27 cellular contexts compared by ENCODE assay signal in genomic region chr11:16992846-16993245, GRCh38.
"Had no signal": no experiment of that assay in that cellular context is flagged by ENCODE, and none has a peak within 500 bp of the region (broad histone marks: within the 10 kb centered on the region; RNA-seq: fewer than 3 reads in every experiment).

No MANE protein-coding gene starts in this region.

- H3K4me3 Mint-ChIP-seq: activated CD4-positive, alpha-beta memory T cell treated with anti-CD3 and anti-CD28 coated beads for 36 hours; activated CD4-positive, alpha-beta T cell treated with anti-CD3 and anti-CD28 coated beads, Interleukin-2, amount 10 ng/mL, durations not matched to agents 24 days and 14 days; activated naive CD4-positive, alpha-beta T cell treated with anti-CD3 and anti-CD28 coated beads for 36 hours; activated naive CD8-positive, alpha-beta T cell treated with anti-CD3 and anti-CD28 coated beads for 36 hours; activated T-helper 1 cell treated with anti-CD3 and anti-CD28 coated beads, Interleukin-12 subunit alpha, Interleukin-12 subunit beta, Interleukin-2, Interleukin-4 antibody, amounts not matched to agents 30 ng/mL and 10 ng/mL and 1 ng/mL, durations not matched to agents 14 hours and 24 hours and 36 hours had no signal

- H3K9me3 ChIP-seq: adrenal gland, heart right ventricle, mucosa of descending colon, ovary, psoas muscle, spleen, vagina had no signal

- H3K27me3 ChIP-seq: adrenal gland, brain microvascular endothelial cell, heart right ventricle, ovary, spleen, vagina had no signal

- H3K36me3 Mint-ChIP-seq: activated CD4-positive, alpha-beta memory T cell treated with anti-CD3 and anti-CD28 coated beads for 36 hours; activated naive CD8-positive, alpha-beta T cell treated with anti-CD3 and anti-CD28 coated beads for 36 hours had no signal

- DNase-seq: activated CD4-positive, alpha-beta memory T cell treated with anti-CD3 and anti-CD28 coated beads for 36 hours; activated CD4-positive, alpha-beta T cell treated with anti-CD3 and anti-CD28 coated beads, Interleukin-2, amount 10 ng/mL, durations not matched to agents 24 days and 14 days; activated CD8-positive, alpha-beta memory T cell treated with anti-CD3 and anti-CD28 coated beads, Interleukin-2, amount 50 U/mL, for 4 hours; activated effector memory CD4-positive, alpha-beta T cell treated with anti-CD3 and anti-CD28 coated beads, Interleukin-2, amount 50 U/mL, for 16 hours; activated naive CD4-positive, alpha-beta T cell treated with anti-CD3 and anti-CD28 coated beads for 36 hours; activated naive CD8-positive, alpha-beta T cell treated with anti-CD3 and anti-CD28 coated beads for 36 hours; activated T-cell treated with anti-CD3 and anti-CD28 coated beads, Interleukin-2, amount 50 U/mL, for 1 hour; adrenal gland; aorta; brain microvascular endothelial cell; caudate nucleus; foreskin fibroblast; heart right ventricle; mucosa of descending colon; ovary; psoas muscle; spleen; stimulated activated naive CD4-positive, alpha-beta T cell; T-helper 9 cell; trophoblast cell; WERI-Rb-1 had no signal

- H3K36me3 ChIP-seq: adrenal gland, brain microvascular endothelial cell, heart right ventricle, ovary, spleen, vagina had no signal

- H3K27ac ChIP-seq: adrenal gland, brain microvascular endothelial cell, heart right ventricle, ovary, psoas muscle, SK-N-MC, spleen, vagina, WERI-Rb-1 had no signal

- H3K9me3 Mint-ChIP-seq: activated CD4-positive, alpha-beta memory T cell treated with anti-CD3 and anti-CD28 coated beads for 36 hours; activated CD4-positive, alpha-beta T cell treated with anti-CD3 and anti-CD28 coated beads, Interleukin-2, amount 10 ng/mL, durations not matched to agents 24 days and 14 days; activated naive CD4-positive, alpha-beta T cell treated with anti-CD3 and anti-CD28 coated beads for 36 hours; activated naive CD8-positive, alpha-beta T cell treated with anti-CD3 and anti-CD28 coated beads for 36 hours; activated T-helper 1 cell treated with anti-CD3 and anti-CD28 coated beads, Interleukin-12 subunit alpha, Interleukin-12 subunit beta, Interleukin-2, Interleukin-4 antibody, amounts not matched to agents 30 ng/mL and 10 ng/mL and 1 ng/mL, durations not matched to agents 14 hours and 24 hours and 36 hours had no signal

- ATAC-seq: activated CD4-positive, CD25-positive, alpha-beta regulatory T cell treated with anti-CD3 and anti-CD28 coated beads, Interleukin-2, amount 50 U/mL, for 24 hours; esophagus mucosa; heart right ventricle; psoas muscle had no signal

- H3K4me1 ChIP-seq: adrenal gland, psoas muscle, spleen had no signal

- H3K4me3 ChIP-seq: adrenal gland, heart right ventricle, lung, mucosa of descending colon, ovary, psoas muscle, SK-N-MC, spleen, vagina had no signal

- H3K27ac Mint-ChIP-seq: activated CD4-positive, alpha-beta memory T cell treated with anti-CD3 and anti-CD28 coated beads for 36 hours; activated CD4-positive, alpha-beta T cell treated with anti-CD3 and anti-CD28 coated beads, Interleukin-2, amount 10 ng/mL, durations not matched to agents 24 days and 14 days; activated naive CD4-positive, alpha-beta T cell treated with anti-CD3 and anti-CD28 coated beads for 36 hours; activated naive CD8-positive, alpha-beta T cell treated with anti-CD3 and anti-CD28 coated beads for 36 hours; activated T-helper 1 cell treated with anti-CD3 and anti-CD28 coated beads, Interleukin-12 subunit alpha, Interleukin-12 subunit beta, Interleukin-2, Interleukin-4 antibody, amounts not matched to agents 30 ng/mL and 10 ng/mL and 1 ng/mL, durations not matched to agents 14 hours and 24 hours and 36 hours had no signal

- H3K27me3 Mint-ChIP-seq: activated CD4-positive, alpha-beta memory T cell treated with anti-CD3 and anti-CD28 coated beads for 36 hours; activated CD4-positive, alpha-beta T cell treated with anti-CD3 and anti-CD28 coated beads, Interleukin-2, amount 10 ng/mL, durations not matched to agents 24 days and 14 days; activated naive CD8-positive, alpha-beta T cell treated with anti-CD3 and anti-CD28 coated beads for 36 hours had no signal
